Comparison of ENCODE assay signal across 1 cellular context in the genomic region with DNA sequence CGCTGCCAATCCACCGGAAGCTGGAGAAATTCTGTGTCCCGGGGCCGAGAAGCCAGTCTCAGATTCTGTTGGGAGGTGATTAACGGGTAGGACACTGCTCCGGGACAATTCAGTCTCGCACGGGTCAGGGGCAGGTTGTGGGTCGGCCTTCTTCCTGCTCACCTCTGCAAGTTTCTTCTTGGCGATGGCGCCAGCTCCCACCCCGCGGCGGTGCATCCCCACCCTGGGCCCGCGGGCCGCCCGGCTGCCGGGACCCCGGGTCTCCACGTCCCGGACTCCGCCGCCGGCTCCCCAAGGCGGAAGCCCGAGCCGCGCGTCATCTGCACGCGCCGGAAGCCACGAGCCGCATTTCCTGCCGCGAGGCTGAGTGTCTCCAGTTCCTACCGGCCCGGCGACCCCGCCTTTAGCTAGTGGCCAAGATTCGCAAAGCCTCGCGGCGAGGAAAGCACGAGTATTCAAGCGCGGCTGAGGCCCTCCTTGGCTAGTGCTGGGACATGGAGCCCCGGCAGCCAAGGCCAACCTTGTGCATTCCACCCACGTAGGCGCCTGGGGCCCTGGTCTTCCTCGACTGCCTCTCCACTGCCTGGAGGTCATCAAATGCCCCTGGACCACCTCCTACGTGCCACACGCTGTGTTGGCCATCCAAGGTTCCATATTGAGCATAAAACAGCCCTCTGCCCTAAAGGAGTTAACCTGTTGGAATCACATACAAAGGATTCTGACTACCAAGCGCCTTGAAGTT.
A peak's percentile ranks its signal among the peaks of the same experiment; 100 is the strongest.
TF ChIP-seq lines count a peak whose summit lies in the region.

A gene with protein sequence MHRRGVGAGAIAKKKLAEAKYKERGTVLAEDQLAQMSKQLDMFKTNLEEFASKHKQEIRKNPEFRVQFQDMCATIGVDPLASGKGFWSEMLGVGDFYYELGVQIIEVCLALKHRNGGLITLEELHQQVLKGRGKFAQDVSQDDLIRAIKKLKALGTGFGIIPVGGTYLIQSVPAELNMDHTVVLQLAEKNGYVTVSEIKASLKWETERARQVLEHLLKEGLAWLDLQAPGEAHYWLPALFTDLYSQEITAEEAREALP (minus strand): TSS at position 324 of the 742 bp plus-strand sequence. CDS start 108 bp downstream, at position 216.

TF ChIP-seq in SK-N-SH, 30 proteins besides CTCF, POLR2A, EP300 and RAD21 (continued from another document):
- TF ChIP-seq, protein P1, sequence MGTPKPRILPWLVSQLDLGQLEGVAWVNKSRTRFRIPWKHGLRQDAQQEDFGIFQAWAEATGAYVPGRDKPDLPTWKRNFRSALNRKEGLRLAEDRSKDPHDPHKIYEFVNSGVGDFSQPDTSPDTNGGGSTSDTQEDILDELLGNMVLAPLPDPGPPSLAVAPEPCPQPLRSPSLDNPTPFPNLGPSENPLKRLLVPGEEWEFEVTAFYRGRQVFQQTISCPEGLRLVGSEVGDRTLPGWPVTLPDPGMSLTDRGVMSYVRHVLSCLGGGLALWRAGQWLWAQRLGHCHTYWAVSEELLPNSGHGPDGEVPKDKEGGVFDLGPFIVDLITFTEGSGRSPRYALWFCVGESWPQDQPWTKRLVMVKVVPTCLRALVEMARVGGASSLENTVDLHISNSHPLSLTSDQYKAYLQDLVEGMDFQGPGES (IDR thresholded peaks at IDR 0.05; ENCODE audit: low read depth, low read length) = no peak
- TF ChIP-seq RXRA (IDR thresholded peaks at IDR 0.05; ENCODE audit: borderline replicate concordance, low read depth) = no peak
- TF ChIP-seq SIN3A (IDR thresholded peaks at IDR 0.05; ENCODE audit: borderline replicate concordance, low read depth, low read length) = no peak; the same call in 1 of the 2 replicates
- TF ChIP-seq POLR2AphosphoS5 (IDR thresholded peaks at IDR 0.05; ENCODE audit: low read depth, low read length) = peak; percentile 96
- peak; percentile 77; the same call in 1 of the 2 replicates for TF ChIP-seq MXI1 (IDR thresholded peaks at IDR 0.05; ENCODE audit: low read depth, low read length)
- peak; percentile 26; the same call in 1 of the 2 replicates for TF ChIP-seq YY1 (IDR thresholded peaks at IDR 0.05; ENCODE audit: low read depth)
- peak; percentile 98 for TF ChIP-seq ELF1 (IDR thresholded peaks at IDR 0.05)
